Comparison of ENCODE assay signal across 33 cellular contexts in genomic region chr20:16714765-16715164, GRCh38. TPM values are rescaled to one million over a fixed set of nuclear protein-coding genes. Genes with fewer than 3 reads are reported as not detected.
DNase-seq lines count a peak whose midpoint lies in the region; ATAC-seq, FAIRE-seq and TF ChIP-seq lines count a peak whose summit lies in the region.
"Had no signal": no experiment of that assay in that cellular context is flagged by ENCODE, and none has a peak within 500 bp of the region (broad histone marks: within the 10 kb centered on the region; RNA-seq: fewer than 3 reads in every experiment).

No MANE protein-coding gene starts in this region.

- H3K23ac ChIP-seq in H9 (ENCODE audit: insufficient read length, low read depth, low read length), result no peak overlapping the region

- DNase-seq in H9, result no peak
- peak; percentile 21 for DNase-seq in medulla oblongata (ENCODE audit: extremely low spot score)
- peak in 7 of 10 donors; percentile 29 to 81 (median 34) for DNase-seq in posterior cingulate gyrus
- DNase-seq in HepG2 (ENCODE audit: low spot score), result no peak
- no peak for DNase-seq in NCI-H1105 treated with DMSO at 0.1 percent for 48 hours (lab: John Stamatoyannopoulos, UW)
- DNase-seq: activated B cell treated with CpG ODN at 0.5 μM for 24 hours; activated CD4-positive, alpha-beta T cell treated with anti-CD3 and anti-CD28 coated beads, Interleukin-2, amount 50 U/mL, for 1 hour; activated naive CD4-positive, alpha-beta T cell treated with Interleukin-2 at 50 U/mL for 16 hours; activated T-cell treated with anti-CD3 and anti-CD28 coated beads, Interleukin-2, amount 50 U/mL, for 72 hours; adrenal gland; COR-L47; DMS79; effector CD8-positive, alpha-beta T cell; foreskin keratinocyte; HCEC 1CT; MM.1S; naive thymus-derived CD8-positive, alpha-beta T cell; NCI-H1417 treated with DMSO at 0.1 percent for 48 hours; NCI-H69; pancreas; right lobe of liver; stimulated activated CD4-positive, alpha-beta T cell treated with anti-CD3 and anti-CD28 coated beads, Interleukin-15, amount 100 ng/mL, for 24 hours; stimulated activated naive CD4-positive, alpha-beta T cell; T-cell had no signal

- POLR2A ChIA-PET in HepG2 (lab: Yijun Ruan, JAX), result no interaction called here

- peaks cover 5 to 14% of the 10 kb centered on the region in 2 experiments for H3K4me1 Mint-ChIP-seq in H9

- H3K56ac ChIP-seq in H9 (ENCODE audit: insufficient read length, low read depth, low read length), result no peak overlapping the region

- no peak overlapping the region for H3K27ac Mint-ChIP-seq in H9
- H3K27ac Mint-ChIP-seq: activated B cell treated with CpG ODN at 0.5 μM for 24 hours; activated T-cell treated with anti-CD3 and anti-CD28 coated beads, Interleukin-2, amount 50 U/mL, for 72 hours; naive thymus-derived CD8-positive, alpha-beta T cell; T-cell had no signal

- ATAC-seq in GM21515 (IDR thresholded peaks at IDR 0.05; ENCODE audit: unreplicated experiment), result no peak
- ATAC-seq in HG02610 (IDR thresholded peaks at IDR 0.05; ENCODE audit: unreplicated experiment), result no peak
- no peak for ATAC-seq in HepG2
- ATAC-seq: activated T-cell treated with anti-CD3 and anti-CD28 coated beads, Interleukin-2, amount 50 U/mL, for 72 hours; esophagus mucosa; foreskin keratinocyte; K562; naive thymus-derived CD8-positive, alpha-beta T cell; Panc1; pancreas; right lobe of liver; T-cell had no signal

- in situ Hi-C loops in HepG2 (cut with HindIII; ENCODE audit: extremely low pct_ligation_motif_present, low pct_unique_long_range_greater_than_20kb), result no loop called here

- H3K4ac ChIP-seq in H9 (ENCODE audit: low read depth, low read length), result no peak overlapping the region

- no TSS peak for BruUV-seq in HepG2 (replicated peaks; lab: Mats Ljungman, UMichigan)

- CTCF ChIA-PET in HepG2 (lab: Yijun Ruan, JAX; ENCODE audit: low intra/inter-chr PET ratio, low total read pairs), result no interaction called here

- no peak for FAIRE-seq in HepG2 (lab: Jason Lieb, UNC)
- FAIRE-seq: K562, pancreas had no signal

- TF ChIP-seq RAD21 in HepG2 (CRISPR knock-in tag; IDR thresholded peaks at IDR 0.05), result no peak

- H3K23me2 ChIP-seq in H9 (ENCODE audit: insufficient read length, low read depth, low read length, poor library complexity, severe bottlenecking), result no peaks in the 10 kb centered on the region

- H3K36me3 ChIP-seq in HepG2 (replicated peaks in 1 of 2; ENCODE audit: control insufficient read depth in 1 of 2, insufficient read depth in 2 of 2, low read length in 2 of 2), result no peaks in the 10 kb centered on the region
- H3K36me3 ChIP-seq: adrenal gland, pancreas, right lobe of liver, SJSA1, vagina had no signal

- TF ChIP-seq POLR2A in HepG2 (IDR thresholded peaks at IDR 0.05; ENCODE audit: insufficient read depth in 1 of 2, low read depth in 2 of 2, low read length in 2 of 2), result no peak

- H3K9ac ChIP-seq in H9 (ENCODE audit: extremely low read depth, insufficient read length, low read length) (no peak overlapping the region), HepG2 (ENCODE audit: insufficient read depth, low read depth, low read length) (no peak overlapping the region)

- H2AK5ac ChIP-seq in H9 (ENCODE audit: insufficient read length, low read length), result no peak overlapping the region

- H3K4me3 Mint-ChIP-seq in H9, result no peak overlapping the region
- H3K4me3 Mint-ChIP-seq: activated B cell treated with CpG ODN at 0.5 μM for 24 hours; activated T-cell treated with anti-CD3 and anti-CD28 coated beads, Interleukin-2, amount 50 U/mL, for 72 hours; naive thymus-derived CD8-positive, alpha-beta T cell; T-cell had no signal

- H2BK5ac ChIP-seq in H9 (ENCODE audit: insufficient read length, low read length), result no peak overlapping the region

- H3K9me3 ChIP-seq in H9 (ENCODE audit: control insufficient read depth, low read depth, low read length), result no peaks in the 10 kb centered on the region
- H3K9me3 ChIP-seq in HepG2 (ENCODE audit: low read length), result no peaks in the 10 kb centered on the region
- H3K9me3 ChIP-seq: adrenal gland, pancreas, right lobe of liver, SJSA1, vagina had no signal

- H4K91ac ChIP-seq in H9 (ENCODE audit: insufficient read length, low read depth, low read length), result no peak overlapping the region

- intact Hi-C loops in posterior cingulate gyrus (cut with DNase I), result no loop called here
- intact Hi-C loops in HepG2 (cut with micrococcal nuclease; ENCODE audit: unreplicated experiment), result no loop called here

- no peaks in the 10 kb centered on the region for H3K79me1 ChIP-seq in H9 (ENCODE audit: insufficient read depth, low read depth, low read length, poor library complexity, severe bottlenecking)

- no peak overlapping the region for H2BK12ac ChIP-seq in H9 (ENCODE audit: insufficient read length, low read depth, low read length)

- H3K4me2 ChIP-seq in H9 (ENCODE audit: insufficient read depth, insufficient read length, low read length), result no peak overlapping the region
- no peak overlapping the region for H3K4me2 ChIP-seq in HepG2 (ENCODE audit: low read depth, low read length)

- H4K20me1 ChIP-seq in H9 (ENCODE audit: control insufficient read depth, insufficient read depth, insufficient read length) (no peaks in the 10 kb centered on the region), HepG2 (ENCODE audit: insufficient read depth, low read length) (no peaks in the 10 kb centered on the region)

- no peak for TF ChIP-seq CTCF in H9 (conservative IDR thresholded peaks at IDR 0.05)
- TF ChIP-seq CTCF in HepG2 (CRISPR knock-in tag; IDR thresholded peaks at IDR 0.05), result no peak

- no peak overlapping the region for H4K8ac ChIP-seq in H9 (replicated peaks; ENCODE audit: insufficient read length, low read depth, low read length)

- H3K27me3 ChIP-seq in H9 (ENCODE audit: insufficient read depth, low read length) (no peaks in the 10 kb centered on the region), HepG2 (ENCODE audit: control insufficient read depth in 1 of 2, insufficient read depth in 2 of 2, low read length in 2 of 2) (peaks cover 4 to 40% of the 10 kb centered on the region in 2 experiments; a peak in 4 of 5 replicates)
- H3K27me3 ChIP-seq: adrenal gland, foreskin keratinocyte, pancreas, right lobe of liver, SJSA1, vagina had no signal

- H2AFZ ChIP-seq in H9 (ENCODE audit: low read length), result peak overlapping the region; percentile 82
- no peak overlapping the region for H2AFZ ChIP-seq in HepG2 (ENCODE audit: low read length)

- TF ChIP-seq EP300 in HepG2 (IDR thresholded peaks at IDR 0.05; ENCODE audit: low read depth in 2 of 2, low read length in 2 of 2) (no peak), HepG2 (CRISPR knock-in tag; IDR thresholded peaks at IDR 0.05; ENCODE audit: borderline replicate concordance) (no peak)

- H2BK15ac ChIP-seq in H9 (ENCODE audit: low read depth, low read length), result no peak overlapping the region

- H3K14ac ChIP-seq in H9 (ENCODE audit: insufficient read depth, low read length), result no peak overlapping the region

- H3T11ph ChIP-seq in H9 (ENCODE audit: low read length), result no peak overlapping the region

- H3K9me3 Mint-ChIP-seq in H9, result no peaks in the 10 kb centered on the region
- H3K9me3 Mint-ChIP-seq: activated B cell treated with CpG ODN at 0.5 μM for 24 hours; activated T-cell treated with anti-CD3 and anti-CD28 coated beads, Interleukin-2, amount 50 U/mL, for 72 hours; naive thymus-derived CD8-positive, alpha-beta T cell; T-cell had no signal

- no peak overlapping the region for H3K4me3 ChIP-seq in HepG2 (replicated peaks in 1 of 3; ENCODE audit: insufficient read depth in 1 of 3, low read depth in 2 of 3, low read length in 3 of 3)
- H3K4me3 ChIP-seq: adrenal gland, K562, pancreas, right lobe of liver, SJSA1, vagina had no signal

- H3K4me1 ChIP-seq in H9 (ENCODE audit: insufficient read depth, low read length) (no peaks in the 10 kb centered on the region), HepG2 (ENCODE audit: insufficient read depth, low read length) (peaks cover 19% of the 10 kb centered on the region)
- H3K4me1 ChIP-seq: adrenal gland, foreskin keratinocyte, pancreas, right lobe of liver, SJSA1, vagina had no signal

- peaks cover 5% of the 10 kb centered on the region; the same call in 1 of the 2 replicates for H3K27me3 Mint-ChIP-seq in H9 (ENCODE audit: low read depth)

- H3K36me3 Mint-ChIP-seq in H9 (ENCODE audit: insufficient read depth in 1 of 3, low read depth in 3 of 3), result no peaks in the 10 kb centered on the region
- H3K36me3 Mint-ChIP-seq: naive thymus-derived CD8-positive, alpha-beta T cell; T-cell had no signal

- WGBS in H9 (ENCODE audit: extremely low coverage, insufficient read length, low lambda C conversion rate), result no CpG with 5 or more reads among the region's 4 CpGs
- 11% methylated on average over 4 of the region's 4 CpGs for WGBS in HepG2 (ENCODE audit: low lambda C conversion rate)

- no peak overlapping the region for H2BK120ac ChIP-seq in H9 (ENCODE audit: low read depth, low read length, poor library complexity, severe bottlenecking)

- H4K5ac ChIP-seq in H9 (ENCODE audit: insufficient read length, low read depth, low read length), result no peak overlapping the region

- H3K79me2 ChIP-seq in H9 (ENCODE audit: insufficient read depth, low read length) (no peaks in the 10 kb centered on the region), HepG2 (ENCODE audit: insufficient read depth, low read length) (no peaks in the 10 kb centered on the region)

- H3K27ac ChIP-seq in H9 (ENCODE audit: insufficient read length, low read depth, low read length), result no peak overlapping the region
- H3K27ac ChIP-seq in angular gyrus (ENCODE audit: low read depth, low read length), result peak overlapping the region; percentile 56
- no peak overlapping the region for H3K27ac ChIP-seq in HepG2 (ENCODE audit: extremely low read length, insufficient read depth, low read length)
- H3K27ac ChIP-seq: adrenal gland, foreskin keratinocyte, pancreas, right lobe of liver, SJSA1, vagina had no signal

- H3K18ac ChIP-seq in H9 (ENCODE audit: insufficient read length, low read depth, low read length), result no peak overlapping the region

- no peak overlapping the region for H2BK20ac ChIP-seq in H9 (ENCODE audit: low read depth, low read length, poor library complexity, severe bottlenecking)

RNA-seq across cellular contexts. Expression of gene SNRPB2, which starts 15.1 kb away (rescaled TPM):
- total RNA-seq in H9 (2021), result 91.3 and 93.2 TPM in 2 replicates
- 204 and 278 TPM in 2 replicates for total RNA-seq in HepG2 (2016; rRNA removed; fragmentation: Illumina TruSeq; extraction: Trizol)
- total RNA-seq in HepG2 (2016; cell fraction: cytosol; rRNA removed; fragmentation: Illumina TruSeq; extraction: Trizol; ENCODE audit: low read depth), result 43.3 and 44.2 TPM in 2 replicates
- 198 and 292 TPM in 2 replicates for total RNA-seq in HepG2 (2016; cell fraction: insoluble cytoplasmic fraction; rRNA removed; fragmentation: Illumina TruSeq; extraction: Trizol)
- 54.1 and 57.0 TPM in 2 replicates for total RNA-seq in HepG2 (2016; cell fraction: membrane; rRNA removed; fragmentation: Illumina TruSeq; extraction: Trizol)
- 82.6 and 87.9 TPM in 2 replicates for total RNA-seq in HepG2 (2016; cell fraction: nucleus; rRNA removed; fragmentation: Illumina TruSeq; extraction: Trizol)
- polyA plus RNA-seq in HepG2 (2011; rRNA removed), result 70.8 and 107 TPM in 2 replicates
- polyA plus RNA-seq in HepG2 (2011; cell fraction: cytosol; rRNA removed), result 39.8 and 64.8 TPM in 2 replicates
- 13.1 and 22.0 TPM in 2 replicates for polyA plus RNA-seq in HepG2 (2011; cell fraction: nucleus; rRNA removed)
- polyA plus RNA-seq in HepG2 (2012), result 101 and 136 TPM in 2 replicates
- polyA plus RNA-seq in HepG2 (2016; cell fraction: cytosol; fragmentation: Illumina TruSeq; extraction: Trizol; ENCODE audit: low read depth), result 32.5 and 35.0 TPM in 2 replicates
- 294 and 338 TPM in 2 replicates for polyA plus RNA-seq in HepG2 (2016; cell fraction: insoluble cytoplasmic fraction; fragmentation: Illumina TruSeq; extraction: Trizol; ENCODE audit: low read depth)
- polyA plus RNA-seq in HepG2 (2016; cell fraction: membrane; fragmentation: Illumina TruSeq; extraction: Trizol; ENCODE audit: low read depth), result 34.6 and 41.2 TPM in 2 replicates
- 107 and 110 TPM in 2 replicates for polyA plus RNA-seq in HepG2 (2016; cell fraction: nucleus; fragmentation: Illumina TruSeq; extraction: Trizol; ENCODE audit: insufficient read depth, low read depth)
- polyA minus RNA-seq in HepG2 (2011; rRNA and poly(A)+ RNA removed; ENCODE audit: low replicate concordance), result 14.1 and 27.4 TPM in 2 replicates
- 41.5 and 42.3 TPM in 2 replicates for polyA minus RNA-seq in HepG2 (2011; cell fraction: cytosol; rRNA and poly(A)+ RNA removed)
- 32.2 and 33.3 TPM in 2 replicates for polyA minus RNA-seq in HepG2 (2011; cell fraction: nucleus; rRNA and poly(A)+ RNA removed)

RNA-seq across cellular contexts. Expression of gene OTOR, which starts 33.4 kb away (rescaled TPM):
- total RNA-seq in H9 (2021) (not detected in 2 replicates), HepG2 (2016; rRNA removed; fragmentation: Illumina TruSeq; extraction: Trizol) (not detected in 2 replicates)
- total RNA-seq in HepG2 (2016; cell fraction: cytosol; rRNA removed; fragmentation: Illumina TruSeq; extraction: Trizol; ENCODE audit: low read depth), result not detected in 2 replicates
- total RNA-seq in HepG2 (2016; cell fraction: insoluble cytoplasmic fraction; rRNA removed; fragmentation: Illumina TruSeq; extraction: Trizol), result not detected in 2 replicates
- not detected in 2 replicates for total RNA-seq in HepG2 (2016; cell fraction: membrane; rRNA removed; fragmentation: Illumina TruSeq; extraction: Trizol)
- total RNA-seq in HepG2 (2016; cell fraction: nucleus; rRNA removed; fragmentation: Illumina TruSeq; extraction: Trizol), result not detected in 2 replicates
- not detected in 2 replicates for polyA plus RNA-seq in HepG2 (2011; rRNA removed)
- polyA plus RNA-seq in HepG2 (2011; cell fraction: cytosol; rRNA removed), result not detected in 2 replicates
- polyA plus RNA-seq in HepG2 (2011; cell fraction: nucleus; rRNA removed), result not detected in 2 replicates
- not detected in 2 replicates for polyA plus RNA-seq in HepG2 (2012)
- not detected in 2 replicates for polyA plus RNA-seq in HepG2 (2016; cell fraction: cytosol; fragmentation: Illumina TruSeq; extraction: Trizol; ENCODE audit: low read depth)
- not detected in 2 replicates for polyA plus RNA-seq in HepG2 (2016; cell fraction: insoluble cytoplasmic fraction; fragmentation: Illumina TruSeq; extraction: Trizol; ENCODE audit: low read depth)
- polyA plus RNA-seq in HepG2 (2016; cell fraction: membrane; fragmentation: Illumina TruSeq; extraction: Trizol; ENCODE audit: low read depth), result not detected in 2 replicates
- polyA plus RNA-seq in HepG2 (2016; cell fraction: nucleus; fragmentation: Illumina TruSeq; extraction: Trizol; ENCODE audit: insufficient read depth, low read depth), result not detected in 2 replicates
- not detected in 2 replicates for polyA minus RNA-seq in HepG2 (2011; rRNA and poly(A)+ RNA removed; ENCODE audit: low replicate concordance)
- not detected in 2 replicates for polyA minus RNA-seq in HepG2 (2011; cell fraction: cytosol; rRNA and poly(A)+ RNA removed)
- polyA minus RNA-seq in HepG2 (2011; cell fraction: nucleus; rRNA and poly(A)+ RNA removed), result not detected in 2 replicates
- total RNA-seq: activated B cell treated with CpG ODN at 0.5 μM for 24 hours; activated T-cell treated with anti-CD3 and anti-CD28 coated beads, Interleukin-2, amount 50 U/mL, for 72 hours; adrenal gland; esophagus mucosa; foreskin keratinocyte; HT-29; K562; naive thymus-derived CD8-positive, alpha-beta T cell; pancreas; right lobe of liver; SJSA1; T-cell; vagina had no signal
- polyA plus RNA-seq: adrenal gland; foreskin keratinocyte; K562; naive thymus-derived CD8-positive, alpha-beta T cell; pancreas had no signal

Comparison
In these comparisons a context has a peak if more than half of its experiments do, and no peak if none do; other contexts are left out.
1. DNase-seq: peak in medulla oblongata (single experiment) and posterior cingulate gyrus (7 of 10); none in H9 (single experiment), HepG2 (single experiment) and NCI-H1105 treated with DMSO at 0.1 percent for 48 hours (single experiment).